In genomic region chr1:54361342-54361741, GRCh38 we compare ENCODE assay signal across 15 cellular contexts. TPM values are rescaled to one million over a fixed set of nuclear protein-coding genes. Genes with fewer than 3 reads are reported as not detected.
A peak's percentile ranks its signal among the peaks of the same experiment; 100 is the strongest.
DNase-seq lines count a peak whose midpoint lies in the region; ATAC-seq and TF ChIP-seq lines count a peak whose summit lies in the region.
"Had no signal": no experiment of that assay in that cellular context is flagged by ENCODE, and none has a peak within 500 bp of the region (broad histone marks: within the 10 kb centered on the region; RNA-seq: fewer than 3 reads in every experiment).

No MANE protein-coding gene starts in this region.

- no peaks in the 10 kb centered on the region for H3K36me3 Mint-ChIP-seq in activated T-helper 17 cell treated with anti-CD3 and anti-CD28 coated beads, Interleukin-2, amount 50 U/mL, for 72 hours (ENCODE audit: low read depth)
- H3K36me3 Mint-ChIP-seq in activated naive CD4-positive, alpha-beta T cell treated with anti-CD3 and anti-CD28 coated beads for 36 hours (ENCODE audit: low read depth): peaks cover 3% of the 10 kb centered on the region

- H3K79me2 ChIP-seq in hepatocyte: peaks cover 100% of the 10 kb centered on the region

- H3K9me3 ChIP-seq in cardiac muscle cell (ENCODE audit: low read depth) (no peaks in the 10 kb centered on the region), hepatocyte (ENCODE audit: low read depth) (no peaks in the 10 kb centered on the region)
- H3K9me3 ChIP-seq: upper lobe of left lung had no signal

- TF ChIP-seq CTCF in cardiac muscle cell (IDR thresholded peaks at IDR 0.05; ENCODE audit: low read depth, low read length) (no peak), hepatocyte (IDR thresholded peaks at IDR 0.05; ENCODE audit: poor library complexity) (peak; percentile 18)

- H3K4me3 ChIP-seq in cardiac muscle cell (no peak overlapping the region), hepatocyte (no peak overlapping the region)
- H3K4me3 ChIP-seq: upper lobe of left lung had no signal

- no peak overlapping the region for H3K4me3 Mint-ChIP-seq in activated T-helper 17 cell treated with anti-CD3 and anti-CD28 coated beads, Interleukin-2, amount 50 U/mL, for 72 hours
- H3K4me3 Mint-ChIP-seq in activated naive CD4-positive, alpha-beta T cell treated with anti-CD3 and anti-CD28 coated beads for 36 hours: no peak overlapping the region

- H3K4me1 ChIP-seq in cardiac muscle cell (ENCODE audit: low read depth) (peaks cover 49% of the 10 kb centered on the region), hepatocyte (ENCODE audit: insufficient read depth) (peaks cover 33% of the 10 kb centered on the region)

- no peaks in the 10 kb centered on the region for H3K27me3 Mint-ChIP-seq in activated T-helper 17 cell treated with anti-CD3 and anti-CD28 coated beads, Interleukin-2, amount 50 U/mL, for 72 hours
- no peaks in the 10 kb centered on the region for H3K27me3 Mint-ChIP-seq in activated naive CD4-positive, alpha-beta T cell treated with anti-CD3 and anti-CD28 coated beads for 36 hours (ENCODE audit: low read depth)

- intact Hi-C loops in Right ventricle myocardium superior (cut with DNase I) (no loop called here), sciatic nerve (cut with DNase I) (no loop called here)
- intact Hi-C loops in activated naive CD4-positive, alpha-beta T cell treated with anti-CD3 and anti-CD28 coated beads for 36 hours (cut with micrococcal nuclease): no loop called here

- CTCF ChIA-PET in activated naive CD4-positive, alpha-beta T cell treated with anti-CD3 and anti-CD28 coated beads for 36 hours (lab: Charles Lee): interaction anchor here (0.6 to 1.2 kb wide), 2 partner anchors 28 to 42 kb away, joined by 3 to 4 read pairs; no protein-coding TSS in a partner anchor

- peak in 1 of 2 donors; percentile 54 for DNase-seq in cardiac muscle cell (ENCODE audit: low read depth in 1 of 2, low spot score in 1 of 2)
- no peak for DNase-seq in Right ventricle myocardium superior
- no peak for DNase-seq in hepatocyte (ENCODE audit: low spot score)
- no peak for DNase-seq in sciatic nerve (ENCODE audit: low spot score)
- no peak for DNase-seq in activated effector memory CD4-positive, alpha-beta T cell treated with anti-CD3 and anti-CD28 coated beads, Interleukin-2, amount 50 U/mL, for 16 hours
- DNase-seq in activated naive CD4-positive, alpha-beta T cell treated with anti-CD3 and anti-CD28 coated beads for 36 hours: no peak
- DNase-seq: activated CD8-positive, alpha-beta memory T cell treated with anti-CD3 and anti-CD28 coated beads for 24 hours; activated naive CD4-positive, alpha-beta T cell treated with Interleukin-2 at 50 U/mL for 16 hours; central memory CD4-positive, alpha-beta T cell; KG1; mesenchymal stem cell; NCI-H1436 treated with DMSO at 0.1 percent for 48 hours; upper lobe of left lung had no signal

- no peaks in the 10 kb centered on the region for H3K9me2 ChIP-seq in hepatocyte (replicated peaks; ENCODE audit: insufficient read depth)

- H3K4me1 Mint-ChIP-seq in activated T-helper 17 cell treated with anti-CD3 and anti-CD28 coated beads, Interleukin-2, amount 50 U/mL, for 72 hours: peaks cover 46% of the 10 kb centered on the region
- H3K4me1 Mint-ChIP-seq in activated naive CD4-positive, alpha-beta T cell treated with anti-CD3 and anti-CD28 coated beads for 36 hours (ENCODE audit: low read depth): peaks cover 82% of the 10 kb centered on the region

- H3K9me3 Mint-ChIP-seq in activated T-helper 17 cell treated with anti-CD3 and anti-CD28 coated beads, Interleukin-2, amount 50 U/mL, for 72 hours: no peaks in the 10 kb centered on the region
- H3K9me3 Mint-ChIP-seq in activated naive CD4-positive, alpha-beta T cell treated with anti-CD3 and anti-CD28 coated beads for 36 hours: no peaks in the 10 kb centered on the region

- 82% methylated on average over 12 of the region's 12 CpGs for WGBS in hepatocyte (ENCODE audit: low lambda C conversion rate, missing lambda C conversion rate)

- no peaks in the 10 kb centered on the region for H3K36me3 ChIP-seq in cardiac muscle cell
- no peaks in the 10 kb centered on the region for H3K36me3 ChIP-seq in hepatocyte (replicated peaks; ENCODE audit: insufficient read depth, low read depth)
- H3K36me3 ChIP-seq: upper lobe of left lung had no signal

- H3K27ac ChIP-seq in cardiac muscle cell: peak overlapping the region; percentile 3
- no peak overlapping the region for H3K27ac ChIP-seq in hepatocyte
- H3K27ac ChIP-seq: upper lobe of left lung had no signal

- H3K27me3 ChIP-seq in cardiac muscle cell (no peaks in the 10 kb centered on the region), hepatocyte (no peaks in the 10 kb centered on the region)
- H3K27me3 ChIP-seq: upper lobe of left lung had no signal

- H4K20me1 ChIP-seq in hepatocyte (ENCODE audit: insufficient read depth, poor library complexity, severe bottlenecking): peaks cover 77% of the 10 kb centered on the region

- H2AFZ ChIP-seq in hepatocyte: no peak overlapping the region

- H3K27ac Mint-ChIP-seq in activated T-helper 17 cell treated with anti-CD3 and anti-CD28 coated beads, Interleukin-2, amount 50 U/mL, for 72 hours: peak overlapping the region; percentile 20
- H3K27ac Mint-ChIP-seq in activated naive CD4-positive, alpha-beta T cell treated with anti-CD3 and anti-CD28 coated beads for 36 hours: no peak overlapping the region

- no peak overlapping the region for H3K4me2 ChIP-seq in hepatocyte

- no peak for ATAC-seq in Right ventricle myocardium superior (ENCODE audit: poor library complexity)
- no peak for ATAC-seq in activated T-helper 17 cell treated with anti-CD3 and anti-CD28 coated beads, Interleukin-2, amount 50 U/mL, for 72 hours (replicated peaks)
- ATAC-seq in sciatic nerve: peak; percentile 88
- no peak for ATAC-seq in HG03175 (IDR thresholded peaks at IDR 0.05; ENCODE audit: unreplicated experiment)

RNA-seq across cellular contexts. Expression of gene SSBP3, which starts 44.9 kb away (rescaled TPM):
- 81.0 and 90.6 TPM in 2 replicates for total RNA-seq in cardiac muscle cell
- polyA plus RNA-seq in cardiac muscle cell: 40.2 and 56.0 TPM in 2 replicates
- 49.1 TPM for total RNA-seq in Right ventricle myocardium superior
- 10 to 100 TPM; 40.3 to 56.3 TPM for total RNA-seq in activated T-helper 17 cell treated with anti-CD3 and anti-CD28 coated beads, Interleukin-2, amount 50 U/mL, for 72 hours
- 27.1 and 47.2 TPM in 2 replicates for total RNA-seq in hepatocyte
- polyA plus RNA-seq in hepatocyte: 23.8 and 25.8 TPM in 2 replicates
- total RNA-seq in sciatic nerve: 104 TPM
- 10 to 100 TPM; 55.0 to 58.3 TPM for total RNA-seq in activated naive CD4-positive, alpha-beta T cell treated with anti-CD3 and anti-CD28 coated beads for 36 hours
